Comparison of ENCODE assay signal across 11 cellular contexts in genomic region chr1:196180847-196181593, GRCh38.
A peak's percentile ranks its signal among the peaks of the same experiment; 100 is the strongest.
DNase-seq lines count a peak whose midpoint lies in the region; ATAC-seq and TF ChIP-seq lines count a peak whose summit lies in the region.
"Had no signal": no experiment of that assay in that cellular context is flagged by ENCODE, and none has a peak within 500 bp of the region (broad histone marks: within the 10 kb centered on the region; RNA-seq: fewer than 3 reads in every experiment).

No MANE protein-coding gene starts in this region.

- H3K23ac ChIP-seq in mesendoderm (ENCODE audit: low read length), result no peak overlapping the region

- H2BK15ac ChIP-seq in mesendoderm (replicated peaks; ENCODE audit: low read depth), result no peak overlapping the region

- H3K4me1 ChIP-seq in mesendoderm (ENCODE audit: control insufficient read depth, low read depth, low read length) (no peaks in the 10 kb centered on the region), upper lobe of right lung (no peaks in the 10 kb centered on the region)
- H3K4me1 ChIP-seq: lower lobe of right lung, vagina had no signal

- H3K79me1 ChIP-seq in mesendoderm (ENCODE audit: low read length), result no peaks in the 10 kb centered on the region

- H3K9me3 ChIP-seq in upper lobe of right lung, result no peaks in the 10 kb centered on the region
- H3K9me3 ChIP-seq: lower lobe of right lung, vagina had no signal

- DNase-seq in DMS153 (lab: John Stamatoyannopoulos, UW), result peak; percentile 66
- peak; percentile 77 for DNase-seq in NCI-H460 (ENCODE audit: extremely low read depth, low read depth)
- peak; percentile 41 for DNase-seq in brain pericyte (ENCODE audit: low read depth, low spot score)
- peak; percentile 39 for DNase-seq in mesendoderm
- no peak for DNase-seq in upper lobe of right lung
- DNase-seq in occipital lobe (lab: John Stamatoyannopoulos, UW), result no peak
- DNase-seq in stimulated activated CD4-positive, alpha-beta T cell treated with anti-CD3 and anti-CD28 coated beads, Interleukin-15, amount 100 ng/mL, for 24 hours, result no peak
- DNase-seq: lower lobe of right lung; stimulated activated CD4-positive, alpha-beta T cell treated with anti-CD3 and anti-CD28 coated beads, Interleukin-2, amount 100 ng/mL, for 24 hours had no signal

- H3K27ac ChIP-seq in mesendoderm (ENCODE audit: low read depth, low read length) (no peak overlapping the region), upper lobe of right lung (no peak overlapping the region)
- H3K27ac ChIP-seq: lower lobe of right lung, vagina had no signal

- no peak overlapping the region for H3K18ac ChIP-seq in mesendoderm (ENCODE audit: low read length)

- no peak overlapping the region for H3K4ac ChIP-seq in mesendoderm (ENCODE audit: low read depth, low read length)

- no peaks in the 10 kb centered on the region for H3K36me3 ChIP-seq in mesendoderm (ENCODE audit: control insufficient read depth, insufficient read depth, low read length)
- no peaks in the 10 kb centered on the region for H3K36me3 ChIP-seq in upper lobe of right lung
- H3K36me3 ChIP-seq: lower lobe of right lung, vagina had no signal

- no peak overlapping the region for H3K9ac ChIP-seq in mesendoderm (ENCODE audit: low read length)

- H4K8ac ChIP-seq in mesendoderm (ENCODE audit: low read depth, low read length), result no peak overlapping the region

- H3K4me3 ChIP-seq in mesendoderm (ENCODE audit: low read length), result no peak overlapping the region
- H3K4me3 ChIP-seq in upper lobe of right lung, result no peak overlapping the region
- H3K4me3 ChIP-seq: lower lobe of right lung, vagina had no signal

- H2BK5ac ChIP-seq in mesendoderm (ENCODE audit: low read length), result no peak overlapping the region

- no peak overlapping the region for H2AK5ac ChIP-seq in mesendoderm (ENCODE audit: low read length)

- H2BK120ac ChIP-seq in mesendoderm (ENCODE audit: low read depth, low read length), result no peak overlapping the region

- no peak overlapping the region for H3K4me2 ChIP-seq in mesendoderm (ENCODE audit: low read length)

- no peak for TF ChIP-seq CTCF in upper lobe of right lung (IDR thresholded peaks at IDR 0.05)

- H3K27me3 ChIP-seq in mesendoderm (ENCODE audit: insufficient read depth, low read length, poor library complexity) (no peaks in the 10 kb centered on the region), upper lobe of right lung (no peaks in the 10 kb centered on the region)
- H3K27me3 ChIP-seq: vagina had no signal

- intact Hi-C loops in upper lobe of right lung (cut with DNase I), result no loop called here

- H3K79me2 ChIP-seq in mesendoderm (ENCODE audit: control insufficient read depth, insufficient read depth, low read length), result no peaks in the 10 kb centered on the region

- H4K5ac ChIP-seq in mesendoderm (ENCODE audit: low read length), result no peak overlapping the region

- no peak overlapping the region for H3K56ac ChIP-seq in mesendoderm (ENCODE audit: low read length)

- no CpG with 5 or more reads among the region's 1 CpG for WGBS in mesendoderm (ENCODE audit: extremely low coverage, insufficient coverage, low lambda C conversion rate)

- no peak for ATAC-seq in upper lobe of right lung
- ATAC-seq in HG03354 (IDR thresholded peaks at IDR 0.05; ENCODE audit: poor library complexity, severe bottlenecking, unreplicated experiment), result no peak
- ATAC-seq: lower lobe of right lung had no signal

Comparison
In these comparisons a context has a peak if more than half of its experiments do, and no peak if none do; other contexts are left out.
1. DNase-seq: peak in DMS153 (single experiment), NCI-H460 (single experiment), brain pericyte (single experiment) and mesendoderm (single experiment); none in upper lobe of right lung (single experiment), occipital lobe (single experiment) and stimulated activated CD4-positive, alpha-beta T cell treated with anti-CD3 and anti-CD28 coated beads, Interleukin-15, amount 100 ng/mL, for 24 hours (single experiment).